In the genomic region with DNA sequence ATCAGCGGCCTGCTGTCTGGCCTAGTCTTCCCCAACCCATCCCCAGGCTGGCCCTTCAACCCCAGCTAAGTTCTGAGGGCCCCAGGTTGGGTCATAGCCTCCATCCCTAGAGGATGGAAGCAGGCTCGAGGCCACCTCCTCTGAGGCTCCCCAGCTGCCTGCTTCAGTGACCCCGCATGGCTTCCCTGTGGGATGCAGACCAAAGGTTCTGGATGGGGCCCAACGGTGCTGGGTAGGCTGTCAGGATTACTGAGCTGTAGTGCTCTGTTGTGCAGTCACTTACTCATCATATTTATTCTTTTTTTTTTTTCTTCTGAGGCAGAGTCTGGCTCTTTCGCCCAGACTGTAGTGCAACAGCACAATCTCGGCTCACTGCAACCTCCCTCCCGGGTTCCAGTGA, we compare ENCODE assay signal across 13 cellular contexts.
A peak's percentile ranks its signal among the peaks of the same experiment; 100 is the strongest.
DNase-seq lines count a peak whose midpoint lies in the region; ATAC-seq and TF ChIP-seq lines count a peak whose summit lies in the region.
"Had no signal": no experiment of that assay in that cellular context is flagged by ENCODE, and none has a peak within 500 bp of the region (broad histone marks: within the 10 kb centered on the region; RNA-seq: fewer than 3 reads in every experiment).

No MANE protein-coding gene starts in this region.

- H3K79me2 ChIP-seq in mesendoderm (ENCODE audit: control insufficient read depth, insufficient read depth, low read length), result no peaks in the 10 kb centered on the region

- peak; percentile 37 for DNase-seq in LHCN-M2 (ENCODE audit: low read depth)
- peak; percentile 66 for DNase-seq in choroid plexus epithelial cell (ENCODE audit: low read depth)
- peak; percentile 63 to 85 (median 78) for DNase-seq in right cardiac atrium
- no peak for DNase-seq in gastrocnemius medialis
- DNase-seq in H7, result no peak
- DNase-seq in islet precursor cell, result no peak
- no peak for DNase-seq in mesendoderm
- no peak for DNase-seq in cortex of kidney (lab: John Stamatoyannopoulos, UW)
- DNase-seq: activated CD4-positive, alpha-beta T cell treated with anti-CD3 and anti-CD28 coated beads for 1 hour; activated T-cell treated with anti-CD3 and anti-CD28 coated beads, Interleukin-2, amount 50 U/mL, for 24 hours; naive thymus-derived CD4-positive, alpha-beta T cell; OCI-M1; stimulated activated naive CD4-positive, alpha-beta T cell treated with Interleukin-2 at 50 U/mL for 16 hours had no signal

- TF ChIP-seq POLR2A in gastrocnemius medialis (IDR thresholded peaks at IDR 0.05), result no peak

- no peak overlapping the region for H3K4me3 ChIP-seq in choroid plexus epithelial cell (ENCODE audit: low read depth, low read length)
- no peak overlapping the region for H3K4me3 ChIP-seq in right cardiac atrium (ENCODE audit: low read length)
- H3K4me3 ChIP-seq in gastrocnemius medialis, result no peak overlapping the region
- no peak overlapping the region for H3K4me3 ChIP-seq in H7 (ENCODE audit: insufficient read depth, low read depth, low read length)
- no peak overlapping the region for H3K4me3 ChIP-seq in mesendoderm (ENCODE audit: low read length)

- H2BK5ac ChIP-seq in mesendoderm (ENCODE audit: low read length), result no peak overlapping the region

- H3K9ac ChIP-seq in mesendoderm (ENCODE audit: low read length), result no peak overlapping the region

- H4K5ac ChIP-seq in mesendoderm (ENCODE audit: low read length), result no peak overlapping the region

- WGBS in right cardiac atrium, result 62% methylated on average over 7 of the region's 7 CpGs
- WGBS in mesendoderm (ENCODE audit: extremely low coverage, insufficient coverage, low lambda C conversion rate), result no CpG with 5 or more reads among the region's 7 CpGs

- H3K9me3 ChIP-seq in right cardiac atrium (ENCODE audit: control insufficient read depth, low read length) (no peaks in the 10 kb centered on the region), gastrocnemius medialis (no peaks in the 10 kb centered on the region)

- in situ Hi-C loops in gastrocnemius medialis (cut with MboI; ENCODE audit: low sequenced_read_pairs in 4 of 4), result no loop called here

- H4K8ac ChIP-seq in mesendoderm (ENCODE audit: low read depth, low read length), result no peak overlapping the region

- H3K4me1 ChIP-seq in right cardiac atrium (ENCODE audit: control insufficient read depth, insufficient read depth, low read length) (peaks cover 11% of the 10 kb centered on the region), gastrocnemius medialis (peaks cover 26 to 27% of the 10 kb centered on the region in 2 donors), mesendoderm (ENCODE audit: control insufficient read depth, low read depth, low read length) (peaks cover 2% of the 10 kb centered on the region)

- H3K18ac ChIP-seq in mesendoderm (ENCODE audit: low read length), result no peak overlapping the region

- no peak overlapping the region for H3K4ac ChIP-seq in mesendoderm (ENCODE audit: low read depth, low read length)

- ATAC-seq in right cardiac atrium, result peak in 1 of 2 donors; percentile 58
- ATAC-seq in gastrocnemius medialis, result no peak
- ATAC-seq: naive thymus-derived CD4-positive, alpha-beta T cell had no signal

- H3K27ac ChIP-seq in right cardiac atrium (ENCODE audit: low read length) (no peak overlapping the region), gastrocnemius medialis (peak overlapping the region in 3 of 4 donors; percentile 67 to 78 (median 69)), mesendoderm (ENCODE audit: low read depth, low read length) (no peak overlapping the region)

- no peaks in the 10 kb centered on the region for H3K27me3 ChIP-seq in right cardiac atrium (ENCODE audit: control insufficient read depth, insufficient read depth)
- no peaks in the 10 kb centered on the region for H3K27me3 ChIP-seq in gastrocnemius medialis
- no peaks in the 10 kb centered on the region for H3K27me3 ChIP-seq in H7 (ENCODE audit: control insufficient read depth, insufficient read depth, low read length)
- H3K27me3 ChIP-seq in mesendoderm (ENCODE audit: insufficient read depth, low read length, poor library complexity), result no peaks in the 10 kb centered on the region

- no peak overlapping the region for H3K56ac ChIP-seq in mesendoderm (ENCODE audit: low read length)

- no peak overlapping the region for H2AK5ac ChIP-seq in mesendoderm (ENCODE audit: low read length)

- H3K36me3 ChIP-seq in gastrocnemius medialis (no peaks in the 10 kb centered on the region), H7 (replicated peaks; ENCODE audit: control insufficient read depth, insufficient read depth, low read length) (no peaks in the 10 kb centered on the region), mesendoderm (ENCODE audit: control insufficient read depth, insufficient read depth, low read length) (no peaks in the 10 kb centered on the region)

- no peak overlapping the region for H3K4me2 ChIP-seq in mesendoderm (ENCODE audit: low read length)

- H2BK15ac ChIP-seq in mesendoderm (replicated peaks; ENCODE audit: low read depth), result no peak overlapping the region

- intact Hi-C loops in right cardiac atrium (cut with DNase I), result no loop called here
- intact Hi-C loops in gastrocnemius medialis (cut with DNase I; ENCODE audit: low total_unique reads), result no loop called here

- no peak overlapping the region for H3K23ac ChIP-seq in mesendoderm (ENCODE audit: low read length)

- H2BK120ac ChIP-seq in mesendoderm (ENCODE audit: low read depth, low read length), result no peak overlapping the region

- no peaks in the 10 kb centered on the region for H3K79me1 ChIP-seq in mesendoderm (ENCODE audit: low read length)

- TF ChIP-seq CTCF in choroid plexus epithelial cell (conservative IDR thresholded peaks at IDR 0.05; ENCODE audit: low read depth, low read length) (no peak), gastrocnemius medialis (IDR thresholded peaks at IDR 0.05 in 4 of 5, conservative IDR thresholded peaks at IDR 0.05 in 1 of 5) (no peak)

Comparison
In these comparisons a context has a peak if more than half of its experiments do, and no peak if none do; other contexts are left out.
1. DNase-seq: peak in LHCN-M2 (single experiment), choroid plexus epithelial cell (single experiment) and right cardiac atrium (3 of 3); none in gastrocnemius medialis (0 of 2), H7 (single experiment), islet precursor cell (single experiment), mesendoderm (single experiment) and cortex of kidney (single experiment).
2. H3K27ac ChIP-seq: peak in gastrocnemius medialis (3 of 4); none in right cardiac atrium (single experiment) and mesendoderm (single experiment).